ENCODE assay signal across 10 cellular contexts in genomic region chr15:68384451-68385239, GRCh38. TPM values are rescaled to one million over a fixed set of nuclear protein-coding genes. Genes with fewer than 3 reads are reported as not detected.
DNase-seq lines count a peak whose midpoint lies in the region; ATAC-seq and TF ChIP-seq lines count a peak whose summit lies in the region.
"Had no signal": no experiment of that assay in that cellular context is flagged by ENCODE, and none has a peak within 500 bp of the region (broad histone marks: within the 10 kb centered on the region; RNA-seq: fewer than 3 reads in every experiment).

No MANE protein-coding gene starts in this region.

- H3K9me3 Mint-ChIP-seq in activated T-cell treated with anti-CD3 and anti-CD28 coated beads, Interleukin-2, amount 50 U/mL, for 24 hours = no peaks in the 10 kb centered on the region
- no peaks in the 10 kb centered on the region for H3K9me3 Mint-ChIP-seq in activated T-cell treated with anti-CD3 and anti-CD28 coated beads, Interleukin-2, amount 50 U/mL, for 4 hours

- H3K27me3 Mint-ChIP-seq in activated T-cell treated with anti-CD3 and anti-CD28 coated beads, Interleukin-2, amount 50 U/mL, for 24 hours = no peaks in the 10 kb centered on the region
- peaks cover 3% of the 10 kb centered on the region for H3K27me3 Mint-ChIP-seq in activated T-cell treated with anti-CD3 and anti-CD28 coated beads, Interleukin-2, amount 50 U/mL, for 4 hours (ENCODE audit: low read depth)

- H3K36me3 Mint-ChIP-seq in activated T-cell treated with anti-CD3 and anti-CD28 coated beads, Interleukin-2, amount 50 U/mL, for 24 hours (ENCODE audit: low read depth) = no peaks in the 10 kb centered on the region
- H3K36me3 Mint-ChIP-seq in activated T-cell treated with anti-CD3 and anti-CD28 coated beads, Interleukin-2, amount 50 U/mL, for 4 hours (ENCODE audit: insufficient read depth) = no peaks in the 10 kb centered on the region

- no peaks in the 10 kb centered on the region for H3K4me1 ChIP-seq in uterus
- H3K4me1 ChIP-seq: upper lobe of left lung had no signal

- H3K27ac ChIP-seq in uterus = peak overlapping the region; percentile 78 to 84
- H3K27ac ChIP-seq: BLaER1 had no signal

- peaks cover 8% of the 10 kb centered on the region for H3K4me1 Mint-ChIP-seq in activated T-cell treated with anti-CD3 and anti-CD28 coated beads, Interleukin-2, amount 50 U/mL, for 24 hours (ENCODE audit: low read depth)
- H3K4me1 Mint-ChIP-seq in activated T-cell treated with anti-CD3 and anti-CD28 coated beads, Interleukin-2, amount 50 U/mL, for 4 hours (ENCODE audit: low read depth) = peaks cover 3% of the 10 kb centered on the region

- no peaks in the 10 kb centered on the region for H3K9me3 ChIP-seq in uterus
- H3K9me3 ChIP-seq: upper lobe of left lung had no signal

- H3K27me3 ChIP-seq in uterus = no peaks in the 10 kb centered on the region
- H3K27me3 ChIP-seq in H7 (ENCODE audit: control insufficient read depth, insufficient read depth, low read length) = no peaks in the 10 kb centered on the region; the same call in 1 of the 2 replicates
- H3K27me3 ChIP-seq: BLaER1, upper lobe of left lung had no signal

- no peak for ATAC-seq in activated T-cell treated with anti-CD3 and anti-CD28 coated beads, Interleukin-2, amount 50 U/mL, for 4 hours
- ATAC-seq in left lobe of liver (no peak), GM18907 (IDR thresholded peaks at IDR 0.05; ENCODE audit: unreplicated experiment) (no peak)

- H3K4me3 ChIP-seq in cardiac fibroblast (replicated peaks in 1 of 2; ENCODE audit: low read depth in 2 of 2, low read length in 2 of 2) (no peak overlapping the region), uterus (no peak overlapping the region), H7 (ENCODE audit: insufficient read depth, low read depth, low read length) (no peak overlapping the region)
- H3K4me3 ChIP-seq: BLaER1, upper lobe of left lung had no signal

- no peaks in the 10 kb centered on the region for H3K36me3 ChIP-seq in uterus
- no peaks in the 10 kb centered on the region for H3K36me3 ChIP-seq in H7 (replicated peaks; ENCODE audit: control insufficient read depth, insufficient read depth, low read length)
- H3K36me3 ChIP-seq: BLaER1, upper lobe of left lung had no signal

- DNase-seq in activated T-cell treated with anti-CD3 and anti-CD28 coated beads, Interleukin-2, amount 50 U/mL, for 24 hours = peak; percentile 11
- DNase-seq in activated T-cell treated with anti-CD3 and anti-CD28 coated beads, Interleukin-2, amount 50 U/mL, for 4 hours = no peak
- peak; percentile 93 to 95 for DNase-seq in cardiac fibroblast (ENCODE audit: low read depth in 2 of 2)
- DNase-seq in left lobe of liver (ENCODE audit: low spot score) = peak; percentile 41
- DNase-seq in uterus = peak; percentile 72 to 79
- no peak for DNase-seq in H7
- no peak for DNase-seq in GF-D8 (lab: John Stamatoyannopoulos, UW)

- no peak overlapping the region for H3K4me3 Mint-ChIP-seq in activated T-cell treated with anti-CD3 and anti-CD28 coated beads, Interleukin-2, amount 50 U/mL, for 24 hours
- H3K4me3 Mint-ChIP-seq in activated T-cell treated with anti-CD3 and anti-CD28 coated beads, Interleukin-2, amount 50 U/mL, for 4 hours = no peak overlapping the region

- peak overlapping the region; percentile 30 for H3K27ac Mint-ChIP-seq in activated T-cell treated with anti-CD3 and anti-CD28 coated beads, Interleukin-2, amount 50 U/mL, for 24 hours

- intact Hi-C loops in uterus (cut with DNase I; ENCODE audit: low total_unique reads) = no loop called here

- TF ChIP-seq CTCF in cardiac fibroblast (IDR thresholded peaks at IDR 0.05; ENCODE audit: low read depth, low read length) (no peak), uterus (IDR thresholded peaks at IDR 0.05) (no peak)

- TF ChIP-seq POLR2A in uterus (IDR thresholded peaks at IDR 0.05) = no peak

RNA-seq across cellular contexts. Expression of gene ITGA11, which starts 47.3 kb away (rescaled TPM):
- under 1 TPM in 2 of 3 donors, not detected in 1; 0.05 to 0.21 TPM for total RNA-seq in activated T-cell treated with anti-CD3 and anti-CD28 coated beads, Interleukin-2, amount 50 U/mL, for 4 hours
- total RNA-seq in left lobe of liver (0.88 TPM), uterus (100 to 1,000 TPM in 1 of 4 donors, 10 to 100 TPM in 3; 37.3 to 106 (median 61.1) TPM)
- 0.03 and 0.07 TPM in 2 replicates for total RNA-seq in H7 (2014; rRNA removed; shearing (Covaris generic))

Comparison
In these comparisons a context has a peak if more than half of its experiments do, and no peak if none do; other contexts are left out.
1. DNase-seq: peak in activated T-cell treated with anti-CD3 and anti-CD28 coated beads, Interleukin-2, amount 50 U/mL, for 24 hours (single experiment), cardiac fibroblast (2 of 2), left lobe of liver (single experiment) and uterus (2 of 2); none in activated T-cell treated with anti-CD3 and anti-CD28 coated beads, Interleukin-2, amount 50 U/mL, for 4 hours (single experiment), H7 (single experiment) and GF-D8 (single experiment).
2. RNA of gene ITGA11, which starts 47.3 kb away (total RNA-seq): 37.3 to 106 TPM in uterus; 0.88 TPM in left lobe of liver (single experiment), 0.05 to 0.21 TPM in activated T-cell treated with anti-CD3 and anti-CD28 coated beads, Interleukin-2, amount 50 U/mL, for 4 hours and 0.03 to 0.07 TPM in H7; every median in the first group is over 10 times any median in the second.